In genomic region chr22:36287881-36288515, GRCh38 we compare ENCODE assay signal across 13 cellular contexts. TPM values are rescaled to one million over a fixed set of nuclear protein-coding genes. Genes with fewer than 3 reads are reported as not detected.
DNase-seq lines count a peak whose midpoint lies in the region; ATAC-seq and TF ChIP-seq lines count a peak whose summit lies in the region.
"Had no signal": no experiment of that assay in that cellular context is flagged by ENCODE, and none has a peak within 500 bp of the region (broad histone marks: within the 10 kb centered on the region; RNA-seq: fewer than 3 reads in every experiment).

No MANE protein-coding gene starts in this region.

- peaks cover 0 to 53% (median 19%) of the 10 kb centered on the region in 6 donors for H3K4me1 ChIP-seq in spleen
- H3K4me1 ChIP-seq: body of pancreas had no signal

- 90 to 95% (median 91%) methylated on average over 20 of the region's 20 CpGs for WGBS in spleen, 5 donors

- H3K4me1 Mint-ChIP-seq in activated T-cell treated with anti-CD3 and anti-CD28 coated beads, Interleukin-2, amount 50 U/mL, for 72 hours (ENCODE audit: low read depth), result peaks cover 15% of the 10 kb centered on the region
- H3K4me1 Mint-ChIP-seq in activated T-cell treated with anti-CD3 and anti-CD28 coated beads, Interleukin-2, amount 50 U/mL, for 4 hours (ENCODE audit: low read depth), result peaks cover 45% of the 10 kb centered on the region

- no peaks in the 10 kb centered on the region for H3K27me3 Mint-ChIP-seq in activated T-cell treated with anti-CD3 and anti-CD28 coated beads, Interleukin-2, amount 50 U/mL, for 72 hours (ENCODE audit: low read depth)
- no peaks in the 10 kb centered on the region for H3K27me3 Mint-ChIP-seq in activated T-cell treated with anti-CD3 and anti-CD28 coated beads, Interleukin-2, amount 50 U/mL, for 4 hours (ENCODE audit: low read depth)
- H3K27me3 Mint-ChIP-seq: progenitor cell of endocrine pancreas had no signal

- H3K4me3 Mint-ChIP-seq in activated T-cell treated with anti-CD3 and anti-CD28 coated beads, Interleukin-2, amount 50 U/mL, for 72 hours, result no peak overlapping the region
- no peak overlapping the region for H3K4me3 Mint-ChIP-seq in activated T-cell treated with anti-CD3 and anti-CD28 coated beads, Interleukin-2, amount 50 U/mL, for 4 hours

- H3K27me3 ChIP-seq in spleen (replicated peaks in 1 of 7), result no peaks in the 10 kb centered on the region
- H3K27me3 ChIP-seq: body of pancreas, tibial nerve had no signal

- intact Hi-C loops in spleen (cut with DNase I; ENCODE audit: low total_unique reads), result no loop called here

- no peak overlapping the region for H3K4me3 ChIP-seq in fibroblast of villous mesenchyme (ENCODE audit: low read depth, low read length)
- no peak overlapping the region for H3K4me3 ChIP-seq in spleen
- H3K4me3 ChIP-seq: body of pancreas, tibial nerve had no signal

- H3K27ac ChIP-seq in spleen, result peak overlapping the region in 3 of 8 donors; percentile 24 to 40 (median 38)
- H3K27ac ChIP-seq: body of pancreas, tibial nerve had no signal

- DNase-seq in activated T-cell treated with anti-CD3 and anti-CD28 coated beads, Interleukin-2, amount 50 U/mL, for 72 hours, result no peak
- no peak for DNase-seq in activated T-cell treated with anti-CD3 and anti-CD28 coated beads, Interleukin-2, amount 50 U/mL, for 4 hours
- DNase-seq in LHCN-M2 (ENCODE audit: low read depth) (peak; percentile 28), fibroblast of villous mesenchyme (ENCODE audit: low read depth) (peak; percentile 36), spleen (peak; percentile 70), NOMO-1 treated with dmso at 0.1 percent for 144 hours (lab: John Stamatoyannopoulos, UW; ENCODE audit: unreplicated experiment) (no peak), midbrain (lab: John Stamatoyannopoulos, UW) (no peak), Ammon's horn (ENCODE audit: low spot score) (no peak)
- DNase-seq: body of pancreas, DMS79, HCEC 1CT had no signal

- no peaks in the 10 kb centered on the region for H3K9me3 Mint-ChIP-seq in activated T-cell treated with anti-CD3 and anti-CD28 coated beads, Interleukin-2, amount 50 U/mL, for 72 hours
- H3K9me3 Mint-ChIP-seq in activated T-cell treated with anti-CD3 and anti-CD28 coated beads, Interleukin-2, amount 50 U/mL, for 4 hours, result no peaks in the 10 kb centered on the region

- peaks cover 25 to 56% of the 10 kb centered on the region in 2 donors for H3K36me3 Mint-ChIP-seq in activated T-cell treated with anti-CD3 and anti-CD28 coated beads, Interleukin-2, amount 50 U/mL, for 72 hours (ENCODE audit: insufficient read depth in 2 of 2)
- H3K36me3 Mint-ChIP-seq in activated T-cell treated with anti-CD3 and anti-CD28 coated beads, Interleukin-2, amount 50 U/mL, for 4 hours (ENCODE audit: insufficient read depth), result peaks cover 52% of the 10 kb centered on the region

- H3K9me3 ChIP-seq in spleen, result peaks cover 0 to 3% (median 0%) of the 10 kb centered on the region in 8 donors
- H3K9me3 ChIP-seq: body of pancreas, tibial nerve had no signal

- peak overlapping the region; percentile 76 for H3K27ac Mint-ChIP-seq in activated T-cell treated with anti-CD3 and anti-CD28 coated beads, Interleukin-2, amount 50 U/mL, for 72 hours
- H3K27ac Mint-ChIP-seq: progenitor cell of endocrine pancreas had no signal

- TF ChIP-seq CTCF in fibroblast of villous mesenchyme (IDR thresholded peaks at IDR 0.05; ENCODE audit: insufficient read depth, low read depth, low read length) (no peak), spleen (IDR thresholded peaks at IDR 0.05 in 8 of 11, conservative IDR thresholded peaks at IDR 0.05 in 3 of 11) (no peak)

- H3K36me3 ChIP-seq in spleen, result peaks cover 33 to 100% (median 93%) of the 10 kb centered on the region in 6 donors

- no peak for TF ChIP-seq POLR2A in spleen (IDR thresholded peaks at IDR 0.05)

- no peak for ATAC-seq in activated T-cell treated with anti-CD3 and anti-CD28 coated beads, Interleukin-2, amount 50 U/mL, for 72 hours (replicated peaks in 1 of 2)
- ATAC-seq in activated T-cell treated with anti-CD3 and anti-CD28 coated beads, Interleukin-2, amount 50 U/mL, for 4 hours, result no peak
- ATAC-seq: body of pancreas had no signal

RNA-seq across cellular contexts. Expression of gene APOL1, which starts 35.1 kb away (rescaled TPM):
- total RNA-seq in activated T-cell treated with anti-CD3 and anti-CD28 coated beads, Interleukin-2, amount 50 U/mL, for 72 hours, result 10 to 100 TPM; 32.7 to 44.5 TPM
- total RNA-seq in activated T-cell treated with anti-CD3 and anti-CD28 coated beads, Interleukin-2, amount 50 U/mL, for 4 hours, result 10 to 100 TPM; 39.8 to 53.1 (median 42.0) TPM
- total RNA-seq in LHCN-M2 (2014; rRNA removed) (1.4 and 1.7 TPM in 2 replicates), fibroblast of villous mesenchyme (12.9 and 21.6 TPM in 2 replicates), spleen (100 to 1,000 TPM in 1 of 7 donors, 10 to 100 TPM in 6; 33.3 to 108 (median 73.9) TPM)
- 4.3 TPM for polyA plus RNA-seq in LHCN-M2 (2012)
- polyA plus RNA-seq in spleen, result 10 to 100 TPM in 2 of 3 donors, 1 to 10 TPM in 1; 10.0 to 24.2 (median 11.4) TPM

RNA-seq across cellular contexts. Expression of gene APOL2, which starts 48.7 kb away (rescaled TPM):
- total RNA-seq in activated T-cell treated with anti-CD3 and anti-CD28 coated beads, Interleukin-2, amount 50 U/mL, for 72 hours, result 10 to 100 TPM; 64.5 to 69.5 TPM
- total RNA-seq in activated T-cell treated with anti-CD3 and anti-CD28 coated beads, Interleukin-2, amount 50 U/mL, for 4 hours, result 100 to 1,000 TPM in 2 of 3 donors, 10 to 100 TPM in 1; 99.6 to 117 (median 106) TPM
- total RNA-seq in LHCN-M2 (2014; rRNA removed) (38.3 and 44.6 TPM in 2 replicates), fibroblast of villous mesenchyme (42.5 and 78.2 TPM in 2 replicates), spleen (10 to 100 TPM; 53.2 to 77.2 (median 59.3) TPM)
- 56.1 TPM for polyA plus RNA-seq in LHCN-M2 (2012)
- 10 to 100 TPM; 16.0 to 35.0 (median 20.2) TPM for polyA plus RNA-seq in spleen

Comparison
In these comparisons a context has a peak if more than half of its experiments do, and no peak if none do; other contexts are left out.
1. DNase-seq: peak in LHCN-M2 (single experiment), fibroblast of villous mesenchyme (single experiment) and spleen (single experiment); none in activated T-cell treated with anti-CD3 and anti-CD28 coated beads, Interleukin-2, amount 50 U/mL, for 72 hours (0 of 2), activated T-cell treated with anti-CD3 and anti-CD28 coated beads, Interleukin-2, amount 50 U/mL, for 4 hours (single experiment), NOMO-1 treated with dmso at 0.1 percent for 144 hours (single experiment), midbrain (single experiment) and Ammon's horn (single experiment).